Comparison of ENCODE assay signal across 21 cellular contexts in the genomic region with DNA sequence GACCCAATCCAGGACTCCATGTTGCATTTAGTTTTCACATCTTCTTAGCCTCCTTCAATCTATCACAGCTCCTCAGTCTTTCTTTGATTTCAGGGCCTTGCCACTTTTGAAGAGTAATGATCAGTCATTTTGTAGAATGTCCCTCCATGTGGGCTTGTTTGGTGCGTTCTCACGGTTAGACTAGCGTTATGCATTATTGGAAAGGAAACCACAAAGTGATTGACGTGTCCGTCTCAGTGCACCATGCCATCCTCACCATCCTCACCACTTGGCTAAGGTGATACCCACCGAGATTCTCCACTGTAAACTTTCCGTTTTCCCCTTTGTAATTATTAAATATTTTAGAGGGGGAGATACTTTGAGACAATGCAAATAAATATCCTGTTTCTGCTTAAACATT. TPM values are rescaled to one million over a fixed set of nuclear protein-coding genes. Genes with fewer than 3 reads are reported as not detected.
DNase-seq lines count a peak whose midpoint lies in the region; ATAC-seq, FAIRE-seq and TF ChIP-seq lines count a peak whose summit lies in the region.
"Had no signal": no experiment of that assay in that cellular context is flagged by ENCODE, and none has a peak within 500 bp of the region (broad histone marks: within the 10 kb centered on the region; RNA-seq: fewer than 3 reads in every experiment).

No MANE protein-coding gene starts in this region.

- peak overlapping the region; percentile 43 to 63 for H3K4me3 Mint-ChIP-seq in effector memory CD8-positive, alpha-beta T cell
- peak overlapping the region; percentile 43 for H3K4me3 Mint-ChIP-seq in natural killer cell treated with Interleukin-12 subunit alpha and Interleukin-12 subunit beta and Interleukin-15 and Interleukin-18, amount 100 ng/mL, for 72 hours
- H3K4me3 Mint-ChIP-seq in CD4-positive, alpha-beta T cell, result no peak overlapping the region
- H3K4me3 Mint-ChIP-seq: B cell had no signal

- peaks cover 20 to 21% of the 10 kb centered on the region in 2 donors for H3K4me1 Mint-ChIP-seq in effector memory CD8-positive, alpha-beta T cell (ENCODE audit: low read depth in 2 of 2)
- peaks cover 14 to 27% of the 10 kb centered on the region in 2 donors for H3K4me1 Mint-ChIP-seq in natural killer cell treated with Interleukin-12 subunit alpha and Interleukin-12 subunit beta and Interleukin-15 and Interleukin-18, amount 100 ng/mL, for 72 hours (ENCODE audit: low read depth in 2 of 2)
- H3K4me1 Mint-ChIP-seq in CD4-positive, alpha-beta T cell (ENCODE audit: low read depth), result no peaks in the 10 kb centered on the region
- H3K4me1 Mint-ChIP-seq: B cell had no signal

- H3K36me3 ChIP-seq in BLaER1 treated with 17β-estradiol and CSF1 and Interleukin-3, amounts not matched to agents 10 nM and 100 nM, result no peaks in the 10 kb centered on the region

- no peak overlapping the region for H3K9ac ChIP-seq in BLaER1 treated with 17β-estradiol and CSF1 and Interleukin-3, amounts not matched to agents 10 nM and 100 nM

- TF ChIP-seq CTCF in CD4-positive, alpha-beta T cell (IDR thresholded peaks at IDR 0.05), result no peak

- H3K4me2 ChIP-seq in BLaER1 treated with 17β-estradiol and CSF1 and Interleukin-3, amounts not matched to agents 10 nM and 100 nM, result peak overlapping the region in 8 of 11 experiments; percentile 9 to 61 (median 52); a peak in 15 of 22 replicates

- peaks cover 7 to 32% (median 20%) of the 10 kb centered on the region in 10 experiments; a peak in 19 of 20 replicates for H3K4me1 ChIP-seq in BLaER1 treated with 17β-estradiol and CSF1 and Interleukin-3, amounts not matched to agents 10 nM and 100 nM

- peak; percentile 65 for ATAC-seq in effector memory CD8-positive, alpha-beta T cell (replicated peaks)
- ATAC-seq in natural killer cell treated with Interleukin-12 subunit alpha and Interleukin-12 subunit beta and Interleukin-15 and Interleukin-18, amount 100 ng/mL, for 72 hours, result peak; percentile 77
- ATAC-seq in CD4-positive, alpha-beta T cell (ENCODE audit: poor library complexity), result no peak

- no peak for DNase-seq in GM18507 (ENCODE audit: extremely low spot score, insufficient read length, low read depth)
- DNase-seq in effector memory CD8-positive, alpha-beta T cell, result peak in 1 of 3 experiments; percentile 6
- DNase-seq in natural killer cell treated with Interleukin-12 subunit alpha and Interleukin-12 subunit beta and Interleukin-15 and Interleukin-18, amount 100 ng/mL, for 72 hours (ENCODE audit: low spot score), result no peak
- no peak for DNase-seq in CD4-positive, alpha-beta T cell
- no peak for DNase-seq in DMS 273 treated with DMSO at 0.1 percent for 48 hours (lab: John Stamatoyannopoulos, UW)
- no peak for DNase-seq in activated T-cell treated with anti-CD3 and anti-CD28 coated beads for 4 hours
- no peak for DNase-seq in SKM-1 treated with dmso at 0.1 percent for 144 hours (lab: John Stamatoyannopoulos, UW; ENCODE audit: unreplicated experiment)
- DNase-seq: Calu3; CD4-positive, alpha-beta memory T cell; DMS53; DND-41; EL; GOT3; H9; KG1 had no signal

- H4K20me1 ChIP-seq in BLaER1 treated with 17β-estradiol and CSF1 and Interleukin-3, amounts not matched to agents 10 nM and 100 nM, result no peaks in the 10 kb centered on the region

- CTCF ChIA-PET in CD4-positive, alpha-beta T cell (lab: Charles Lee), result no interaction called here

- peak overlapping the region; percentile 47 to 76 for H3K27ac Mint-ChIP-seq in effector memory CD8-positive, alpha-beta T cell
- no peak overlapping the region for H3K27ac Mint-ChIP-seq in natural killer cell treated with Interleukin-12 subunit alpha and Interleukin-12 subunit beta and Interleukin-15 and Interleukin-18, amount 100 ng/mL, for 72 hours
- no peak overlapping the region for H3K27ac Mint-ChIP-seq in CD4-positive, alpha-beta T cell
- H3K27ac Mint-ChIP-seq: B cell had no signal

- H3K9me3 Mint-ChIP-seq in effector memory CD8-positive, alpha-beta T cell, result no peaks in the 10 kb centered on the region
- H3K9me3 Mint-ChIP-seq in natural killer cell treated with Interleukin-12 subunit alpha and Interleukin-12 subunit beta and Interleukin-15 and Interleukin-18, amount 100 ng/mL, for 72 hours, result no peaks in the 10 kb centered on the region
- no peaks in the 10 kb centered on the region for H3K9me3 Mint-ChIP-seq in CD4-positive, alpha-beta T cell

- POLR2A ChIA-PET in CD4-positive, alpha-beta T cell (lab: Charles Lee), result no interaction called here

- no peaks in the 10 kb centered on the region for H3K27me3 ChIP-seq in BLaER1 treated with 17β-estradiol and CSF1 and Interleukin-3, amounts not matched to agents 10 nM and 100 nM
- no peaks in the 10 kb centered on the region for H3K27me3 ChIP-seq in CD4-positive, alpha-beta T cell (ENCODE audit: control insufficient read depth, insufficient read depth, low read length)

- no peaks in the 10 kb centered on the region for H3K36me3 Mint-ChIP-seq in effector memory CD8-positive, alpha-beta T cell (ENCODE audit: insufficient read depth)
- H3K36me3 Mint-ChIP-seq in natural killer cell treated with Interleukin-12 subunit alpha and Interleukin-12 subunit beta and Interleukin-15 and Interleukin-18, amount 100 ng/mL, for 72 hours, result peaks cover under 1% of the 10 kb centered on the region
- H3K36me3 Mint-ChIP-seq in CD4-positive, alpha-beta T cell (ENCODE audit: low read depth), result no peaks in the 10 kb centered on the region
- H3K36me3 Mint-ChIP-seq: CD4-positive, alpha-beta memory T cell had no signal

- H3K9me3 ChIP-seq in BLaER1 treated with 17β-estradiol and CSF1 and Interleukin-3, amounts not matched to agents 10 nM and 100 nM (replicated peaks in 1 of 11), result peaks cover 0 to 21% (median 6%) of the 10 kb centered on the region in 11 experiments; a peak in 14 of 22 replicates
- H3K9me3 ChIP-seq in CD4-positive, alpha-beta T cell (ENCODE audit: control insufficient read depth, low read length), result no peaks in the 10 kb centered on the region

- no peak overlapping the region for H3K27ac ChIP-seq in BLaER1 treated with 17β-estradiol and CSF1 and Interleukin-3, amounts not matched to agents 10 nM and 100 nM
- no peak overlapping the region for H3K27ac ChIP-seq in CD4-positive, alpha-beta T cell (ENCODE audit: low read depth, low read length)
- H3K27ac ChIP-seq: C4-2B had no signal

- H3K4me3 ChIP-seq in BLaER1 treated with 17β-estradiol and CSF1 and Interleukin-3, amounts not matched to agents 10 nM and 100 nM, result no peak overlapping the region

- FAIRE-seq in GM18507 (lab: Jason Lieb, UNC), result peak; percentile 57
- FAIRE-seq: GM12891 had no signal

- intact Hi-C loops in CD4-positive, alpha-beta T cell (cut with DNase I, micrococcal nuclease), result no loop called here

- peaks cover 5 to 28% of the 10 kb centered on the region in 2 donors for H3K27me3 Mint-ChIP-seq in effector memory CD8-positive, alpha-beta T cell
- peaks cover 8 to 24% of the 10 kb centered on the region in 2 donors for H3K27me3 Mint-ChIP-seq in natural killer cell treated with Interleukin-12 subunit alpha and Interleukin-12 subunit beta and Interleukin-15 and Interleukin-18, amount 100 ng/mL, for 72 hours
- H3K27me3 Mint-ChIP-seq in CD4-positive, alpha-beta T cell, result peaks cover 31% of the 10 kb centered on the region

RNA-seq across cellular contexts. Expression of gene OLIG2, which starts 59.6 kb away (rescaled TPM):
- total RNA-seq in natural killer cell treated with Interleukin-12 subunit alpha and Interleukin-12 subunit beta and Interleukin-15 and Interleukin-18, amount 100 ng/mL, for 72 hours, result not detected
- not detected for total RNA-seq in CD4-positive, alpha-beta T cell
- total RNA-seq: B cell; Calu3; CD4-positive, alpha-beta memory T cell; G401; HT-29 had no signal

Comparison
In these comparisons a context has a peak if more than half of its experiments do, and no peak if none do; other contexts are left out.
1. H3K27ac Mint-ChIP-seq: peak in effector memory CD8-positive, alpha-beta T cell (2 of 2); none in natural killer cell treated with Interleukin-12 subunit alpha and Interleukin-12 subunit beta and Interleukin-15 and Interleukin-18, amount 100 ng/mL, for 72 hours (0 of 2) and CD4-positive, alpha-beta T cell (single experiment).